Comparison of ENCODE assay signal across 8 cellular contexts in the genomic region with DNA sequence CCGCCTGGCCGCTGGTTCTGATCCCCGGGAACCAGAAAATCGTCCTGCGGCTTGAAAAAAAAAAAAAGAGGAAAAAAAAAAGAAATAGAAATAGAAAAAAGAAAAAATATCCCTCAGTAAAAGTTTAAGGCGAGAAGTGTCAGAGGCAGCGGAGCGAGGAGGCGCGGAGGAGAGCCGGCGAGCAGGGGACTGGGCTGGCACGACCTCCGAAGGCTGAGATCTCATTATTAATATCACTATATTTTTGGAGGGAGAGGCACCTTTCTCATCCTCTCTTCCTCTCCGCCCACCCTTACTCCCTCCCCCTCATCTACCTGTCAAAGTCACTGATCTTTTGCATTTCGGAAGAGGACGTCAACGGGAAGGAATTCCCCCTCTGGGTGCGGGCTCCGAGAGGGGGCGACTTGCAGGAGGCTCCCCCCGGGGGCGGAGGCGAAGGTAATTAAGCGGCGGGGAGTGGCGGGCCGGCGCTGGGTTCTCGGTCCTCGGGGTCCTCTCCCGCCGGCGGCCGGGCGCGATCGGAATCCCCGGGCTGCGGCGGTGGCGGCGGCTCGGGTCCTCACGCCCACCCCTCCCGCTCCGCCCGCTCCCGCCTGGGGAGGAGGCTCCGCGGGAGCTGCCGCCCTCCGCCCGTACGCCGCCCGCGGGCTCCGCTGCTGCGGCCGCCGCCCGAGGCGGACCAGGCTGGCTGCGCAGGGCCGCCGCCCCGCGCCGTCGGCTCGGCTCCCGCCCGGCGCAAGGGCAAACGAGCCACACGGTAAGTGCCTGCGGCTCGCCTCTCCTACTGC. TPM values are rescaled to one million over a fixed set of nuclear protein-coding genes. Genes with fewer than 3 reads are reported as not detected.
DNase-seq lines count a peak whose midpoint lies in the region; ATAC-seq and TF ChIP-seq lines count a peak whose summit lies in the region.

A gene (plus strand): TSS at position 337 of the 788 bp plus-strand sequence.

- intact Hi-C loops in activated T-helper 2 cell treated with anti-CD3 and anti-CD28 coated beads, Interferon-gamma antibody, Interleukin-2, Interleukin-4, amounts not matched to agents 10 μg/mL and 5 μg/mL and 100 μg/mL, durations not matched to agents 14 hours and 24 hours and 36 hours (cut with micrococcal nuclease) = loop anchor here (5.0 kb wide), 1 partner anchor 84 kb away; a partner anchor contains a TSS
- intact Hi-C loops in heart left ventricle (cut with DNase I) = loop anchor here in 1 of 10 donors (10.0 kb wide), 1 partner anchor 1116 kb away; no protein-coding TSS in a partner anchor
- intact Hi-C loops in posterior vena cava (cut with DNase I) = loop anchor here in 1 of 2 donors (5.0 kb wide), 1 partner anchor 526 kb away; no protein-coding TSS in a partner anchor

- H3K4me3 ChIP-seq in heart left ventricle = peak within 1 kb of the TSS; percentile 18 to 60 (median 50)

- TF ChIP-seq EP300 in Ishikawa (IDR thresholded peaks at IDR 0.05; ENCODE audit: borderline replicate concordance) = no peak

- H3K27ac Mint-ChIP-seq in activated T-helper 2 cell treated with anti-CD3 and anti-CD28 coated beads, Interferon-gamma antibody, Interleukin-2, Interleukin-4, amounts not matched to agents 10 μg/mL and 5 μg/mL and 100 μg/mL, durations not matched to agents 14 hours and 24 hours and 36 hours = no peak within 1 kb of the TSS

- H3K4me1 ChIP-seq in heart left ventricle = peaks cover 0 to 26% (median 10%) of the 10 kb centered on the region in 12 donors

- H3K27me3 Mint-ChIP-seq in activated T-helper 2 cell treated with anti-CD3 and anti-CD28 coated beads, Interferon-gamma antibody, Interleukin-2, Interleukin-4, amounts not matched to agents 10 μg/mL and 5 μg/mL and 100 μg/mL, durations not matched to agents 14 hours and 24 hours and 36 hours (ENCODE audit: low read depth) = peaks cover 51% of the 10 kb centered on the region

- no peaks in the 10 kb centered on the region for H3K9me3 ChIP-seq in heart left ventricle

- H3K4me1 Mint-ChIP-seq in activated T-helper 2 cell treated with anti-CD3 and anti-CD28 coated beads, Interferon-gamma antibody, Interleukin-2, Interleukin-4, amounts not matched to agents 10 μg/mL and 5 μg/mL and 100 μg/mL, durations not matched to agents 14 hours and 24 hours and 36 hours (ENCODE audit: low read depth) = peaks cover 17% of the 10 kb centered on the region

- 1 to 2% (median 1%) methylated on average over 27 to 79 of the region's 79 CpGs for WGBS in heart left ventricle, 4 donors

- H3K9me3 Mint-ChIP-seq in activated T-helper 2 cell treated with anti-CD3 and anti-CD28 coated beads, Interferon-gamma antibody, Interleukin-2, Interleukin-4, amounts not matched to agents 10 μg/mL and 5 μg/mL and 100 μg/mL, durations not matched to agents 14 hours and 24 hours and 36 hours = no peaks in the 10 kb centered on the region

- peak within 1 kb of the TSS; percentile 56 for H3K27ac ChIP-seq in 22Rv1
- peak within 1 kb of the TSS in 1 of 12 donors; percentile 50 for H3K27ac ChIP-seq in heart left ventricle

- no peak for TF ChIP-seq POLR2A in heart left ventricle (IDR thresholded peaks at IDR 0.05)

- TF ChIP-seq CTCF in 22Rv1 (IDR thresholded peaks at IDR 0.05) (no peak), heart left ventricle (IDR thresholded peaks at IDR 0.05) (no peak)

- peak within 1 kb of the TSS; percentile 67 for H3K4me3 Mint-ChIP-seq in activated T-helper 2 cell treated with anti-CD3 and anti-CD28 coated beads, Interferon-gamma antibody, Interleukin-2, Interleukin-4, amounts not matched to agents 10 μg/mL and 5 μg/mL and 100 μg/mL, durations not matched to agents 14 hours and 24 hours and 36 hours (ENCODE audit: low read depth)

- ATAC-seq in GM18858 (IDR thresholded peaks at IDR 0.05; ENCODE audit: unreplicated experiment) (peak; percentile 15), heart left ventricle (peak in 2 of 4 donors; percentile 33 to 43), HG03469 (IDR thresholded peaks at IDR 0.05; ENCODE audit: unreplicated experiment) (no peak)

- TF ChIP-seq RAD21 in Ishikawa (IDR thresholded peaks at IDR 0.05; ENCODE audit: low read depth) = no peak

- H3K36me3 Mint-ChIP-seq in activated T-helper 2 cell treated with anti-CD3 and anti-CD28 coated beads, Interferon-gamma antibody, Interleukin-2, Interleukin-4, amounts not matched to agents 10 μg/mL and 5 μg/mL and 100 μg/mL, durations not matched to agents 14 hours and 24 hours and 36 hours (ENCODE audit: low read depth) = no peaks in the 10 kb centered on the region

- H3K27me3 ChIP-seq in heart left ventricle = peaks cover 12 to 68% (median 27%) of the 10 kb centered on the region in 9 donors

- no peaks in the 10 kb centered on the region for H3K36me3 ChIP-seq in heart left ventricle

- DNase-seq in activated T-helper 2 cell treated with anti-CD3 and anti-CD28 coated beads, Interferon-gamma antibody, Interleukin-2, Interleukin-4, amounts not matched to agents 10 μg/mL and 5 μg/mL and 100 μg/mL, durations not matched to agents 14 hours and 24 hours and 36 hours (ENCODE audit: low spot score) = no peak
- DNase-seq in heart left ventricle (peak in 2 of 5 donors; percentile 11 to 44), posterior vena cava (ENCODE audit: low spot score) (peak; percentile 78), Ammon's horn (ENCODE audit: low spot score) (no peak)

TF ChIP-seq in Ishikawa, 13 proteins besides CTCF, POLR2A, EP300 and RAD21:
- TF ChIP-seq, protein P1, sequence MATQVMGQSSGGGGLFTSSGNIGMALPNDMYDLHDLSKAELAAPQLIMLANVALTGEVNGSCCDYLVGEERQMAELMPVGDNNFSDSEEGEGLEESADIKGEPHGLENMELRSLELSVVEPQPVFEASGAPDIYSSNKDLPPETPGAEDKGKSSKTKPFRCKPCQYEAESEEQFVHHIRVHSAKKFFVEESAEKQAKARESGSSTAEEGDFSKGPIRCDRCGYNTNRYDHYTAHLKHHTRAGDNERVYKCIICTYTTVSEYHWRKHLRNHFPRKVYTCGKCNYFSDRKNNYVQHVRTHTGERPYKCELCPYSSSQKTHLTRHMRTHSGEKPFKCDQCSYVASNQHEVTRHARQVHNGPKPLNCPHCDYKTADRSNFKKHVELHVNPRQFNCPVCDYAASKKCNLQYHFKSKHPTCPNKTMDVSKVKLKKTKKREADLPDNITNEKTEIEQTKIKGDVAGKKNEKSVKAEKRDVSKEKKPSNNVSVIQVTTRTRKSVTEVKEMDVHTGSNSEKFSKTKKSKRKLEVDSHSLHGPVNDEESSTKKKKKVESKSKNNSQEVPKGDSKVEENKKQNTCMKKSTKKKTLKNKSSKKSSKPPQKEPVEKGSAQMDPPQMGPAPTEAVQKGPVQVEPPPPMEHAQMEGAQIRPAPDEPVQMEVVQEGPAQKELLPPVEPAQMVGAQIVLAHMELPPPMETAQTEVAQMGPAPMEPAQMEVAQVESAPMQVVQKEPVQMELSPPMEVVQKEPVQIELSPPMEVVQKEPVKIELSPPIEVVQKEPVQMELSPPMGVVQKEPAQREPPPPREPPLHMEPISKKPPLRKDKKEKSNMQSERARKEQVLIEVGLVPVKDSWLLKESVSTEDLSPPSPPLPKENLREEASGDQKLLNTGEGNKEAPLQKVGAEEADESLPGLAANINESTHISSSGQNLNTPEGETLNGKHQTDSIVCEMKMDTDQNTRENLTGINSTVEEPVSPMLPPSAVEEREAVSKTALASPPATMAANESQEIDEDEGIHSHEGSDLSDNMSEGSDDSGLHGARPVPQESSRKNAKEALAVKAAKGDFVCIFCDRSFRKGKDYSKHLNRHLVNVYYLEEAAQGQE (IDR thresholded peaks at IDR 0.05; ENCODE audit: low read depth) = no peak
- TF ChIP-seq YY1 (IDR thresholded peaks at IDR 0.05; ENCODE audit: low read depth) = no peak
- no peak for TF ChIP-seq EGR1 (IDR thresholded peaks at IDR 0.05)
- TF ChIP-seq CEBPB (IDR thresholded peaks at IDR 0.05) = no peak
- no peak for TF ChIP-seq CREB1 (IDR thresholded peaks at IDR 0.05; ENCODE audit: low read depth)
- no peak for TF ChIP-seq FOXM1 (IDR thresholded peaks at IDR 0.05; ENCODE audit: borderline replicate concordance, low read depth)
- TF ChIP-seq, protein P2, sequence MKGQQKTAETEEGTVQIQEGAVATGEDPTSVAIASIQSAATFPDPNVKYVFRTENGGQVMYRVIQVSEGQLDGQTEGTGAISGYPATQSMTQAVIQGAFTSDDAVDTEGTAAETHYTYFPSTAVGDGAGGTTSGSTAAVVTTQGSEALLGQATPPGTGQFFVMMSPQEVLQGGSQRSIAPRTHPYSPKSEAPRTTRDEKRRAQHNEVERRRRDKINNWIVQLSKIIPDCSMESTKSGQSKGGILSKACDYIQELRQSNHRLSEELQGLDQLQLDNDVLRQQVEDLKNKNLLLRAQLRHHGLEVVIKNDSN (IDR thresholded peaks at IDR 0.05) = no peak
- TF ChIP-seq TAF1 (IDR thresholded peaks at IDR 0.05; ENCODE audit: low read depth) = no peak
- TF ChIP-seq TCF12 (IDR thresholded peaks at IDR 0.05; ENCODE audit: low read depth) = no peak
- TF ChIP-seq, protein P3, sequence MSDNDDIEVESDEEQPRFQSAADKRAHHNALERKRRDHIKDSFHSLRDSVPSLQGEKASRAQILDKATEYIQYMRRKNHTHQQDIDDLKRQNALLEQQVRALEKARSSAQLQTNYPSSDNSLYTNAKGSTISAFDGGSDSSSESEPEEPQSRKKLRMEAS (IDR thresholded peaks at IDR 0.05) = no peak
- 0 out of 2 replicates have a peak, but pooled peaks have one; percentile 34 for TF ChIP-seq TEAD4 (IDR thresholded peaks at IDR 0.05)
- peak; percentile 58; the same call in 1 of the 2 replicates for TF ChIP-seq ZBTB7A (IDR thresholded peaks at IDR 0.05; ENCODE audit: low read depth)
- no peak for TF ChIP-seq NFIC (IDR thresholded peaks at IDR 0.05)

RNA-seq across cellular contexts. Expression of the gene that starts here (rescaled TPM):
- not detected in 2 replicates for total RNA-seq in activated T-helper 2 cell treated with anti-CD3 and anti-CD28 coated beads, Interferon-gamma antibody, Interleukin-2, Interleukin-4, amounts not matched to agents 10 μg/mL and 5 μg/mL and 100 μg/mL, durations not matched to agents 14 hours and 24 hours and 36 hours
- total RNA-seq in heart left ventricle (1 to 10 TPM in 1 of 9 donors, not detected in 8; 4.6 TPM), posterior vena cava (1 to 10 TPM in 1 of 2 donors, under 1 TPM in 1; 0.76 to 4.9 TPM)
- not detected for polyA plus RNA-seq in heart left ventricle
